Comparison of ENCODE assay signal across 9 cellular contexts in the genomic region with DNA sequence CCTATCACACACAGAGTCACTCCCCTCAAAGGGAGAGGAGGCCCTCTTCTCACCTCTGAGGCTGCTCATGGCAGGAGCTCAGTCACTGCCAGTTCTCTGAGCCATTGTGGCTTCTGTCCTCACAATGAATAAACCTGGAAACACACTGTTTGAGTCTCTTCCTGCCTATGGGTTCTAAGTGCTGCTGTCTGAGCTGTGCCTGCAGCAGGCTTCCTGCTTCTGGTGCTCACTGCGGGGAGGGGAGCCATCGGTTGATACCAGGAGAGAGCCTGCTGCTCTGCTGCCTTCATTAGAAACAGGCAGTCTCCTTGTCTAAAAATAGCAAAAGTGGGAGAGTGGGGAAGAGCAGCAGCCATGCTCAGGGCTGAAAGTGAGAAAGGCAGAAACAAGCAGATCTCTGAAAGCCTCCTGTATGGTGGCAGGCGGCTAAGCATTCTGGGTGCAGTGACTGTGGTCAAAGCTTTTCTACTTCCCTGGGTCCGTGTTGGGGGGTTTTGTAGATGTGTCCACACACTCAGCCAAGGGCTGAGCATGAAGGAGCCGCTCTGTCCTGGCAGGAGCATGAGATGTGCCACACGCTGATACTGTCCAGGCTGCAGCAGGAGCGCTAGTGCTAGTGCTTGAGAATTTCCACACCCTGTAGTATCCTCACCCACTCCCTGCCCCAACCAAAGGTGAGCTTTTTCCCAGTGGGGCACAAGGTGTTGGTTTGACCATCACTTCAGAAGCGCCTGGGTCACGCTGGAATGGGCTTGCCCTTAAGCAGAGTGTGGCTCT. TPM values are rescaled to one million over a fixed set of nuclear protein-coding genes. Genes with fewer than 3 reads are reported as not detected.
DNase-seq lines count a peak whose midpoint lies in the region; ATAC-seq, FAIRE-seq and TF ChIP-seq lines count a peak whose summit lies in the region.
"Had no signal": no experiment of that assay in that cellular context is flagged by ENCODE, and none has a peak within 500 bp of the region (broad histone marks: within the 10 kb centered on the region; RNA-seq: fewer than 3 reads in every experiment).

No MANE protein-coding gene starts in this region.

- POLR2A ChIA-PET in T-cell (lab: Charles Lee) = no interaction called here

- H3K36me3 ChIP-seq in pancreas (no peaks in the 10 kb centered on the region), MG63 (no peaks in the 10 kb centered on the region)

- peak overlapping the region; percentile 68 to 73 for H3K27ac Mint-ChIP-seq in T-cell
- peak overlapping the region; percentile 31 to 56 for H3K27ac Mint-ChIP-seq in effector memory CD8-positive, alpha-beta T cell

- WGBS in pancreas, 2 donors = 59 to 60% methylated on average over 9 of the region's 9 CpGs

- H3K4me3 ChIP-seq in pancreas (no peak overlapping the region), MG63 (no peak overlapping the region)

- no peaks in the 10 kb centered on the region for H3K27me3 Mint-ChIP-seq in T-cell
- H3K27me3 Mint-ChIP-seq in effector memory CD8-positive, alpha-beta T cell = peaks cover 0 to 13% of the 10 kb centered on the region in 2 donors

- H3K9me3 ChIP-seq in pancreas (no peaks in the 10 kb centered on the region), MG63 (no peaks in the 10 kb centered on the region)

- no peaks in the 10 kb centered on the region for H3K36me3 Mint-ChIP-seq in T-cell
- H3K36me3 Mint-ChIP-seq in effector memory CD8-positive, alpha-beta T cell (ENCODE audit: insufficient read depth) = no peaks in the 10 kb centered on the region

- H3K27ac ChIP-seq in pancreas = peak overlapping the region in 2 of 4 donors; percentile 7 to 60

- DNase-seq in T-cell (peak in 14 of 34 experiments; percentile 1 to 28 (median 8)), pancreas (no peak), RCC 7860 (ENCODE audit: low spot score) (no peak), MG63 (no peak), NCI-H2171 (lab: John Stamatoyannopoulos, UW) (no peak), NAMALWA (ENCODE audit: low spot score) (no peak)
- DNase-seq in effector memory CD8-positive, alpha-beta T cell = peak in 1 of 3 experiments; percentile 5

- peaks cover 8 to 18% (median 12%) of the 10 kb centered on the region in 3 donors for H3K4me1 ChIP-seq in pancreas

- no peak for TF ChIP-seq CTCF in pancreas (IDR thresholded peaks at IDR 0.05)

- H3K4me1 Mint-ChIP-seq in T-cell = peaks cover 8 to 24% (median 20%) of the 10 kb centered on the region in 3 donors
- peaks cover 7 to 10% of the 10 kb centered on the region in 2 donors for H3K4me1 Mint-ChIP-seq in effector memory CD8-positive, alpha-beta T cell (ENCODE audit: low read depth in 2 of 2)

- peak overlapping the region in 1 of 3 donors; percentile 11 for H3K4me3 Mint-ChIP-seq in T-cell
- H3K4me3 Mint-ChIP-seq in effector memory CD8-positive, alpha-beta T cell = peak overlapping the region; percentile 44 to 50

- CTCF ChIA-PET in T-cell (lab: Charles Lee) = interaction anchor here (0.6 to 1.1 kb wide), 5 partner anchors 14 to 394 kb away, joined by 3 to 7 read pairs (median 4); no protein-coding TSS in a partner anchor

- no peak for FAIRE-seq in pancreas (lab: Jason Lieb, UNC)
- FAIRE-seq in RCC 7860 (lab: Jason Lieb, UNC) = no peak
- FAIRE-seq: islet of Langerhans had no signal

- intact Hi-C loops in pancreas (cut with DNase I) = no loop called here

- H3K27me3 ChIP-seq in pancreas = no peaks in the 10 kb centered on the region
- no peaks in the 10 kb centered on the region for H3K27me3 ChIP-seq in MG63

- peak; percentile 34 for ATAC-seq in GM18909 (IDR thresholded peaks at IDR 0.05; ENCODE audit: poor library complexity, unreplicated experiment)
- peak in 3 of 4 experiments; percentile 84 to 86 (median 85) for ATAC-seq in T-cell (replicated peaks in 1 of 4)
- ATAC-seq in effector memory CD8-positive, alpha-beta T cell (replicated peaks) = peak; percentile 62
- peak; percentile 25 to 62 (median 48) for ATAC-seq in pancreas

- no peaks in the 10 kb centered on the region for H3K9me3 Mint-ChIP-seq in T-cell
- H3K9me3 Mint-ChIP-seq in effector memory CD8-positive, alpha-beta T cell = no peaks in the 10 kb centered on the region

RNA-seq across cellular contexts. Expression of gene PRKACG, which starts 34.2 kb away (rescaled TPM):
- not detected for total RNA-seq in T-cell
- total RNA-seq in pancreas = not detected
- not detected for polyA plus RNA-seq in pancreas
- not detected in 2 replicates for total RNA-seq in MG63 (2014; rRNA removed; shearing (Covaris generic); ENCODE audit: low replicate concordance)

RNA-seq across cellular contexts. Expression of gene FXN, which starts 55.8 kb away (rescaled TPM):
- total RNA-seq in T-cell (10 to 100 TPM; 13.1 to 20.3 (median 15.9) TPM), pancreas (10 to 100 TPM in 2 of 6 donors, 1 to 10 TPM in 4; 7.0 to 12.0 (median 9.5) TPM)
- 1 to 10 TPM; 6.2 to 7.4 TPM for polyA plus RNA-seq in pancreas
- 9.8 and 23.7 TPM in 2 replicates for total RNA-seq in MG63 (2014; rRNA removed; shearing (Covaris generic); ENCODE audit: low replicate concordance)

Comparison
In these comparisons a context has a peak if more than half of its experiments do, and no peak if none do; other contexts are left out.
1. ATAC-seq: peak in every context shown above with its lines; median percentile 85 in T-cell; 62 in effector memory CD8-positive, alpha-beta T cell; 48 in pancreas; 34 in GM18909.